Comparison of ENCODE assay signal across 21 cellular contexts in the genomic region with DNA sequence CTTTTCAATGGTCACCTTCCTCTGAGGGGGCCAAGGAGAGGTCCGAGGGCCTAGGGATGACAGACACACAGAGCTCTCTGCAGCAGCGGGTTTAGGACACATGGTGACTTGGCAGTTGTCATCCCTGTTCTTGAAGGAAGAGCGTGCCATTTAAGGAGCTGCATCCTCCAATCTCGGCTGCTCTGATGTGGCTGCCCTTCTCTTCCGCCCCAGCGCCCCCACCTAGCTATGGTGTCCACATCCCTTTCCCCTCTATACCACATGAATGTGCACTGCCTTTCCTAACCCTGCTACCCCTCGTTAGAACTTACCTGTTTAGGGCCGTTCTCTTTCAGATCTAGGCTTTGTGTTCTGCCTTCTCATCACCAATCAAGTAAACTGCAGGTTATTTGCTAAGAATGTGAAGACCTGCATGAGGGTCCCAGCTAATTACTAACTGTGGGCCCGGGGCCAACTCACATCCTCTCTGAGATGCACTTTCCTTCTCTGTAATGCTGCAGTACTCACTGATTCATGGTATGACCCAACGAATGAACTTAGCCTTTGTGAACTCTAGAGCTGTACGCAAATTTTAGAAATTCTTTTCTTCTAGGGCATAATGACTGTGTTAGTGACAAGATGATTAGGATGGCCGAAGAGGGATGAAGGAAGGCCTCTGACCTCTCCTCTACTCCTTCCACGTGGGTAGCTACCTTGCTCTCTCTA. TPM values are rescaled to one million over a fixed set of nuclear protein-coding genes. Genes with fewer than 3 reads are reported as not detected.
A peak's percentile ranks its signal among the peaks of the same experiment; 100 is the strongest.
DNase-seq lines count a peak whose midpoint lies in the region; ATAC-seq and TF ChIP-seq lines count a peak whose summit lies in the region.
"Had no signal": no experiment of that assay in that cellular context is flagged by ENCODE, and none has a peak within 500 bp of the region (broad histone marks: within the 10 kb centered on the region; RNA-seq: fewer than 3 reads in every experiment).

No MANE protein-coding gene starts in this region.

- no peaks in the 10 kb centered on the region for H3K4me1 ChIP-seq in prostate gland (replicated peaks)
- H3K4me1 ChIP-seq: body of pancreas, foreskin keratinocyte, thyroid gland had no signal

- H3K4me3 ChIP-seq in prostate gland, result no peak overlapping the region
- H3K4me3 ChIP-seq: body of pancreas, coronary artery, HAP-1, thyroid gland had no signal

- no peaks in the 10 kb centered on the region for H3K9me3 ChIP-seq in prostate gland
- H3K9me3 ChIP-seq: body of pancreas, HAP-1, thyroid gland had no signal

- H3K27me3 Mint-ChIP-seq in activated naive CD8-positive, alpha-beta T cell treated with anti-CD3 and anti-CD28 coated beads for 36 hours, result peaks cover 9% of the 10 kb centered on the region
- peaks cover 29% of the 10 kb centered on the region for H3K27me3 Mint-ChIP-seq in stimulated activated naive CD8-positive, alpha-beta T cell treated with anti-CD3 and anti-CD28 coated beads, Interleukin-15, amount 100 ng/mL, for 72 hours
- H3K27me3 Mint-ChIP-seq: IgD-negative memory B cell, progenitor cell of endocrine pancreas had no signal

- H3K9me3 Mint-ChIP-seq in activated naive CD8-positive, alpha-beta T cell treated with anti-CD3 and anti-CD28 coated beads for 36 hours, result no peaks in the 10 kb centered on the region
- no peaks in the 10 kb centered on the region for H3K9me3 Mint-ChIP-seq in stimulated activated naive CD8-positive, alpha-beta T cell treated with anti-CD3 and anti-CD28 coated beads, Interleukin-15, amount 100 ng/mL, for 72 hours
- H3K9me3 Mint-ChIP-seq: IgD-negative memory B cell had no signal

- DNase-seq in stimulated activated naive CD4-positive, alpha-beta T cell (lab: John Stamatoyannopoulos, UW), result peak in 4 of 6 experiments; percentile 3 to 63 (median 57)
- DNase-seq in stimulated activated naive CD4-positive, alpha-beta T cell treated with Interleukin-2 at 50 U/mL for 16 hours (lab: John Stamatoyannopoulos, UW), result no peak
- DNase-seq in T-helper 2 cell (peak in 3 of 5 experiments; percentile 42 to 70 (median 45)), dedifferentiated amniotic fluid mesenchymal stem cell (ENCODE audit: extremely low spot score) (no peak), prostate gland (ENCODE audit: low spot score) (no peak), iPS-NIHi7 (ENCODE audit: extremely low spot score) (no peak)
- peak; percentile 2 for DNase-seq in activated naive CD8-positive, alpha-beta T cell treated with anti-CD3 and anti-CD28 coated beads for 36 hours
- DNase-seq in stimulated activated naive CD8-positive, alpha-beta T cell treated with anti-CD3 and anti-CD28 coated beads, Interleukin-15, amount 100 ng/mL, for 72 hours, result peak in 1 of 2 donors; percentile 19
- DNase-seq: AML-193, body of pancreas, foreskin keratinocyte, left cardiac atrium, NCI-H1930, NCI-H446 treated with DMSO at 0.1 percent for 48 hours, small intestine, thyroid gland had no signal

- H3K27ac ChIP-seq in prostate gland, result no peak overlapping the region
- H3K27ac ChIP-seq: body of pancreas, coronary artery, foreskin keratinocyte, HL-60, thyroid gland had no signal

- H3K36me3 ChIP-seq in prostate gland, result no peaks in the 10 kb centered on the region
- H3K36me3 ChIP-seq: thyroid gland had no signal

- H3K4me3 Mint-ChIP-seq in activated naive CD8-positive, alpha-beta T cell treated with anti-CD3 and anti-CD28 coated beads for 36 hours, result no peak overlapping the region
- peak overlapping the region; percentile 32 to 50 for H3K4me3 Mint-ChIP-seq in stimulated activated naive CD8-positive, alpha-beta T cell treated with anti-CD3 and anti-CD28 coated beads, Interleukin-15, amount 100 ng/mL, for 72 hours

- TF ChIP-seq CTCF in prostate gland (IDR thresholded peaks at IDR 0.05), result no peak

- H3K4me1 Mint-ChIP-seq in activated naive CD8-positive, alpha-beta T cell treated with anti-CD3 and anti-CD28 coated beads for 36 hours, result peaks cover 20% of the 10 kb centered on the region
- H3K4me1 Mint-ChIP-seq in stimulated activated naive CD8-positive, alpha-beta T cell treated with anti-CD3 and anti-CD28 coated beads, Interleukin-15, amount 100 ng/mL, for 72 hours, result peaks cover 31% of the 10 kb centered on the region
- H3K4me1 Mint-ChIP-seq: IgD-negative memory B cell had no signal

- TF ChIP-seq POLR2A in prostate gland (IDR thresholded peaks at IDR 0.05), result no peak

- H3K27me3 ChIP-seq in prostate gland (replicated peaks; ENCODE audit: insufficient read depth), result no peaks in the 10 kb centered on the region
- H3K27me3 ChIP-seq: body of pancreas, foreskin keratinocyte, thyroid gland had no signal

- WGBS in prostate gland, result 81% methylated on average over 13 of the region's 13 CpGs

- peaks cover 14% of the 10 kb centered on the region for H3K36me3 Mint-ChIP-seq in activated naive CD8-positive, alpha-beta T cell treated with anti-CD3 and anti-CD28 coated beads for 36 hours

- peak; percentile 86 for ATAC-seq in stimulated activated naive CD8-positive, alpha-beta T cell treated with anti-CD3 and anti-CD28 coated beads, Interleukin-15, amount 100 ng/mL, for 72 hours
- ATAC-seq: body of pancreas, foreskin keratinocyte, left cardiac atrium had no signal

- H3K27ac Mint-ChIP-seq in activated naive CD8-positive, alpha-beta T cell treated with anti-CD3 and anti-CD28 coated beads for 36 hours, result peak overlapping the region; percentile 25
- H3K27ac Mint-ChIP-seq in stimulated activated naive CD8-positive, alpha-beta T cell treated with anti-CD3 and anti-CD28 coated beads, Interleukin-15, amount 100 ng/mL, for 72 hours, result no peak overlapping the region
- H3K27ac Mint-ChIP-seq: progenitor cell of endocrine pancreas had no signal

- intact Hi-C loops in prostate gland (cut with DNase I), result no loop called here

RNA-seq across cellular contexts. Expression of a gene that starts 38.2 kb away (rescaled TPM):
- total RNA-seq in activated naive CD8-positive, alpha-beta T cell treated with anti-CD3 and anti-CD28 coated beads for 36 hours, result 1 to 10 TPM; 1.5 to 1.7 TPM
- 10 to 100 TPM in 1 of 2 donors, 1 to 10 TPM in 1; 8.8 to 28.9 TPM for total RNA-seq in prostate gland

Comparison
In these comparisons a context has a peak if more than half of its experiments do, and no peak if none do; other contexts are left out.
1. DNase-seq: peak in stimulated activated naive CD4-positive, alpha-beta T cell (4 of 6), T-helper 2 cell (3 of 5) and activated naive CD8-positive, alpha-beta T cell treated with anti-CD3 and anti-CD28 coated beads for 36 hours (single experiment); none in stimulated activated naive CD4-positive, alpha-beta T cell treated with Interleukin-2 at 50 U/mL for 16 hours (single experiment), dedifferentiated amniotic fluid mesenchymal stem cell (single experiment), prostate gland (single experiment) and iPS-NIHi7 (single experiment).